In the genomic region with DNA sequence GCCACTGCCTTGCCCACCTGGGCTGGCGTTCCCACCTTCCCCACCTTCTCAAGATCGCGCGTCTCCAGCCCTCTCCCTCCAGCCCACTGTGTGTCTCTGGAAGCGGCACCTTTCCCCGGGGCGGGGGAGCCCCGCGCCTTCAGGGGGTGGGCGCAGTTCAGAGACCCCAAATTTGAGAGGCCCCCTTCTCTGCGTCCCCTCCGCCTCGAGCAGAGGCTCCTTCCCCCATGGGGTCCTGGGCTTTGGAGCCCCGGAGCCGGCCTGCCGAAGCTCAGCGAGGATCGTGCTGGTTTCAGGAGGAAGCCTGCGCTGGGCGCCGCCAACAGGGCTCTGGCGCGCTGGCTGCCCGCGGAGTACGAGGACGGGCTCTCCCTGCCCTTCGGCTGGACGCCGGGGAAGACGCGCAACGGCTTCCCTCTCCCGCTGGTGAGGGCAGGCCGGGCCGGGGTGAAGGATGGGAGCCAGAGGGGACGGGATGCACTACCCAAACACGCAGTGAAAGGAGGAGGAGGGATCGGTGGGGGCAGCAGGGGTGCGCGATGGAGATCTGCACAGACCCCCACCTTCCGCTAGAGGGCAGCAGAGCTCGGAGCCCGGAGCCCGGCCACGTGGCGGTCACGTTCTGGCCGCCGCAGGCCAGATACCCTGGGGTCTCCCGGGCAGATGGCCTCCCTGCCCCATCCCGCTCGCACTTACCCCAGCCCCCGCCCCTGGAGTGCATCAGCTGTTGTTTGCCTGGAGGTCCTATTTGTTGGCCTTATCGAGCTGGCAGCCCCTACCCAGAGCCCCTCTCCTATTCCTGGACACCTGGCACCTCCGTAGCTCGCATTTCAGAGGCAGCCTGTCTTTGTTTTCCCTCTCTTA, we compare ENCODE assay signal across 8 cellular contexts. TPM values are rescaled to one million over a fixed set of nuclear protein-coding genes. Genes with fewer than 3 reads are reported as not detected.
DNase-seq lines count a peak whose midpoint lies in the region; ATAC-seq and TF ChIP-seq lines count a peak whose summit lies in the region.

No MANE protein-coding gene starts in this region.

- H3K27me3 ChIP-seq in adipocyte (replicated peaks; ENCODE audit: control insufficient read depth, insufficient read depth, low read length) (peaks cover 73% of the 10 kb centered on the region), psoas muscle (ENCODE audit: insufficient read depth in 3 of 3, low read length in 2 of 3) (peaks cover 0 to 21% (median 2%) of the 10 kb centered on the region in 3 donors)

- H3K4me3 ChIP-seq in AG04449 (ENCODE audit: low read depth, low read length): peak overlapping the region; percentile 62
- H3K4me3 ChIP-seq in adipocyte (ENCODE audit: low read length): peak overlapping the region; percentile 76
- H3K4me3 ChIP-seq in psoas muscle: peak overlapping the region; percentile 64

- CTCF ChIA-PET in AG04449 (lab: Yijun Ruan, JAX): interaction anchor here (0.6 to 6.4 kb wide), 32 partner anchors 8 to 209 kb away, joined by 3 to 72 read pairs (median 4); a partner anchor contains a TSS

- POLR2A ChIA-PET in AG04449 (lab: Yijun Ruan, JAX): no interaction called here

- H3K9me3 ChIP-seq in adipocyte (ENCODE audit: control insufficient read depth, low read length): no peaks in the 10 kb centered on the region
- H3K9me3 ChIP-seq in psoas muscle: no peaks in the 10 kb centered on the region

- ATAC-seq in GM19023 (IDR thresholded peaks at IDR 0.05; ENCODE audit: unreplicated experiment) (peak; percentile 62), left ventricle myocardium superior (peak; percentile 94), psoas muscle (peak; percentile 90 to 98 (median 93))

- H3K27ac ChIP-seq in psoas muscle: no peak overlapping the region

- H3K4me1 ChIP-seq in adipocyte (ENCODE audit: control insufficient read depth, insufficient read depth, low read length) (peaks cover 10% of the 10 kb centered on the region), psoas muscle (peaks cover 8% of the 10 kb centered on the region)

- H3K36me3 ChIP-seq in adipocyte (ENCODE audit: control insufficient read depth, insufficient read depth, low read length, severe bottlenecking): no peaks in the 10 kb centered on the region
- no peaks in the 10 kb centered on the region for H3K36me3 ChIP-seq in psoas muscle (ENCODE audit: insufficient read depth in 1 of 2, low read depth in 1 of 2)

- peak; percentile 95 for TF ChIP-seq CTCF in AG04449 (IDR thresholded peaks at IDR 0.05; ENCODE audit: insufficient read depth, low read length, missing control alignments)
- peak; percentile 88 for TF ChIP-seq CTCF in psoas muscle (IDR thresholded peaks at IDR 0.05)

- intact Hi-C loops in left ventricle myocardium superior (cut with micrococcal nuclease): no loop called here
- intact Hi-C loops in psoas muscle (cut with DNase I): loop anchor here in 1 of 2 donors (1.0 to 2.0 kb wide), 2 partner anchors 34 to 167 kb away; a partner anchor contains a TSS

- DNase-seq in AG04449 (ENCODE audit: low read depth, low spot score): no peak
- peak; percentile 24 for DNase-seq in M059J (ENCODE audit: low read depth)
- DNase-seq in SW 1271 (lab: John Stamatoyannopoulos, UW): peak; percentile 16 to 30
- DNase-seq in adipocyte (ENCODE audit: low read depth): peak; percentile 73
- peak; percentile 76 for DNase-seq in left ventricle myocardium superior
- peak; percentile 72 to 80 for DNase-seq in psoas muscle
- peak; percentile 69 for DNase-seq in ureter (ENCODE audit: low spot score)

- peak overlapping the region; percentile 42 for H3K9ac ChIP-seq in adipocyte (ENCODE audit: low read length)

- 3 to 4% (median 3%) methylated on average over 49 to 57 of the region's 57 CpGs for WGBS in psoas muscle, 3 donors

RNA-seq across cellular contexts. Expression of a gene that starts 11.1 kb away (rescaled TPM):
- not detected in 2 replicates for total RNA-seq in M059J (2014; rRNA removed; shearing (Covaris generic))
- total RNA-seq in left ventricle myocardium superior (not detected), psoas muscle (not detected), ureter (not detected)
- polyA plus RNA-seq in psoas muscle: under 1 TPM in 1 of 3 donors, not detected in 2; 0.01 TPM

RNA-seq across cellular contexts. Expression of a gene that starts 30.4 kb away (rescaled TPM):
- 8.1 and 13.8 TPM in 2 replicates for total RNA-seq in M059J (2014; rRNA removed; shearing (Covaris generic))
- total RNA-seq in left ventricle myocardium superior (10.1 TPM), psoas muscle (1 to 10 TPM; 5.5 to 6.9 (median 6.0) TPM), ureter (28.7 TPM)
- polyA plus RNA-seq in psoas muscle: 1 to 10 TPM; 4.2 to 4.7 (median 4.4) TPM

RNA-seq across cellular contexts. Expression of a gene that starts 31.2 kb away (rescaled TPM):
- total RNA-seq in M059J (2014; rRNA removed; shearing (Covaris generic)): not detected in 2 replicates
- 0.42 TPM for total RNA-seq in left ventricle myocardium superior
- total RNA-seq in psoas muscle: under 1 TPM; 0.38 to 0.95 (median 0.57) TPM
- under 1 TPM; 0.11 to 0.26 (median 0.14) TPM for polyA plus RNA-seq in psoas muscle
- 0.23 TPM for total RNA-seq in ureter

RNA-seq across cellular contexts. Expression of a gene that starts 57.0 kb away (rescaled TPM):
- total RNA-seq in M059J (2014; rRNA removed; shearing (Covaris generic)): not detected in 2 replicates
- total RNA-seq in left ventricle myocardium superior (not detected), psoas muscle (under 1 TPM in 1 of 4 donors, not detected in 3; 0.12 TPM), ureter (not detected)
- polyA plus RNA-seq in psoas muscle: not detected
